18 cellular contexts compared by ENCODE assay signal in the genomic region with DNA sequence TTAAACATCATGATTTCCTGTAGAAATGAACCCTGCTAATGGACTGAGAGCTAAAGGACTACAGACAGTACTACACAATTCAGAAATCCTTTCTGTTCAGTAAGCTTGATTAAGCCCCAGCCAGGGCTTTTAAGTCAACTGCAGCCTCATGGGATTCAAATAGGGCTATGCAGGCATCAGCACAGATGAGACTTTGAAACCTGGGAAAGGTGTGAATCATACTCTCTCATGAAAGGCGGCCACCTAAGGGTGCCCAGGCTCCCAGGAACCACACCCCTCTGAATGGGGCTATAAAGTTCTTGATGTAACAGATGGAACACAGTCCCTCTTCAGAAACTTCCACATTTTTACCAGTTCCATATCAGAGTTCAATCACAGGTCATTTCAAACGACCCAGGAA. TPM values are rescaled to one million over a fixed set of nuclear protein-coding genes. Genes with fewer than 3 reads are reported as not detected.
A peak's percentile ranks its signal among the peaks of the same experiment; 100 is the strongest.
DNase-seq lines count a peak whose midpoint lies in the region; ATAC-seq and TF ChIP-seq lines count a peak whose summit lies in the region.
"Had no signal": no experiment of that assay in that cellular context is flagged by ENCODE, and none has a peak within 500 bp of the region (broad histone marks: within the 10 kb centered on the region; RNA-seq: fewer than 3 reads in every experiment).

No MANE protein-coding gene starts in this region.

- no peaks in the 10 kb centered on the region for H3K27me3 Mint-ChIP-seq in MCF 10A (ENCODE audit: insufficient read depth, unreplicated experiment)

- CTCF ChIA-PET in MCF 10A (lab: Yijun Ruan, JAX): interaction anchor here (0.6 to 6.4 kb wide), 5 partner anchors 73 to 970 kb away, joined by 3 to 154 read pairs (median 4); no protein-coding TSS in a partner anchor

- H3K4me2 ChIP-seq in trophoblast cell (ENCODE audit: low read length): no peak overlapping the region

- TF ChIP-seq CTCF in MCF 10A (IDR thresholded peaks at IDR 0.05; ENCODE audit: unreplicated experiment) (no peak), breast epithelium (IDR thresholded peaks at IDR 0.05) (no peak), spleen (IDR thresholded peaks at IDR 0.05 in 8 of 11, conservative IDR thresholded peaks at IDR 0.05 in 3 of 11) (no peak)

- no peak overlapping the region for H3K4me3 Mint-ChIP-seq in MCF 10A (ENCODE audit: unreplicated experiment)
- H3K4me3 Mint-ChIP-seq: natural killer cell, T-cell, WTC11 had no signal

- no peaks in the 10 kb centered on the region for H3K36me3 ChIP-seq in breast epithelium
- H3K36me3 ChIP-seq in esophagus (ENCODE audit: control insufficient read depth in 2 of 2, insufficient read depth in 2 of 2, low read length in 1 of 2): no peaks in the 10 kb centered on the region
- no peaks in the 10 kb centered on the region for H3K36me3 ChIP-seq in spleen
- no peaks in the 10 kb centered on the region for H3K36me3 ChIP-seq in trophoblast cell (ENCODE audit: control insufficient read depth in 1 of 2, insufficient read depth in 2 of 2, low read length in 2 of 2)
- H3K36me3 ChIP-seq: thoracic aorta had no signal

- no peak overlapping the region for H3K27ac Mint-ChIP-seq in MCF 10A (ENCODE audit: low read depth, unreplicated experiment)
- H3K27ac Mint-ChIP-seq: natural killer cell, T-cell, WTC11 had no signal

- H3K23ac ChIP-seq in trophoblast cell (ENCODE audit: low read length): no peak overlapping the region

- H4K12ac ChIP-seq in trophoblast cell (ENCODE audit: low read depth, low read length): no peak overlapping the region

- H3K79me1 ChIP-seq in trophoblast cell (ENCODE audit: low read length): no peaks in the 10 kb centered on the region

- POLR2A ChIA-PET in MCF 10A (lab: Yijun Ruan, JAX): interaction anchor here (0.7 to 1.6 kb wide), 2 partner anchors 32 to 136 kb away, joined by 3 read pairs; no protein-coding TSS in a partner anchor

- H3K4me1 Mint-ChIP-seq in MCF 10A (ENCODE audit: insufficient read depth, unreplicated experiment): peaks cover 39% of the 10 kb centered on the region
- H3K4me1 Mint-ChIP-seq: natural killer cell had no signal

- no peak overlapping the region for H2AFZ ChIP-seq in trophoblast cell (ENCODE audit: insufficient read depth, low read length, poor library complexity)

- 41 to 43% methylated on average over 2 of the region's 2 CpGs for WGBS in esophagus, 2 donors
- 41 to 58% (median 48%) methylated on average over 2 of the region's 2 CpGs for WGBS in spleen, 5 donors
- no CpG with 5 or more reads among the region's 2 CpGs for WGBS in trophoblast cell (ENCODE audit: extremely low coverage, insufficient coverage, insufficient read length)

- no peaks in the 10 kb centered on the region for H3K9me3 Mint-ChIP-seq in MCF 10A (ENCODE audit: unreplicated experiment)
- H3K9me3 Mint-ChIP-seq: natural killer cell, T-cell, WTC11 had no signal

- ATAC-seq in HG03097 (IDR thresholded peaks at IDR 0.05; ENCODE audit: low FRiP score, unreplicated experiment): no peak
- ATAC-seq: natural killer cell, T-cell had no signal

- H2BK5ac ChIP-seq in trophoblast cell (ENCODE audit: low read depth, low read length, poor library complexity): no peak overlapping the region

- H3K14ac ChIP-seq in trophoblast cell (ENCODE audit: low read length): no peak overlapping the region

- peaks cover 8% of the 10 kb centered on the region for H3K79me2 ChIP-seq in trophoblast cell (ENCODE audit: control insufficient read depth, insufficient read depth, low read length, poor library complexity)

- no TSS peak for BruUV-seq in MCF 10A (replicated peaks; lab: Mats Ljungman, UMichigan)

- H3K27ac ChIP-seq in breast epithelium (peak overlapping the region in 1 of 2 donors; percentile 16), esophagus (ENCODE audit: low read depth in 2 of 2, low read length in 1 of 2) (peak overlapping the region; percentile 31 to 35), spleen (peak overlapping the region in 6 of 8 donors; percentile 23 to 85 (median 76)), trophoblast cell (ENCODE audit: low read depth, low read length) (no peak overlapping the region)
- H3K27ac ChIP-seq: thoracic aorta had no signal

- peaks cover 2% of the 10 kb centered on the region for H3K36me3 Mint-ChIP-seq in MCF 10A (ENCODE audit: insufficient read depth, unreplicated experiment)
- H3K36me3 Mint-ChIP-seq: natural killer cell, T-cell, WTC11 had no signal

- H3K4me3 ChIP-seq in breast epithelium: no peak overlapping the region
- H3K4me3 ChIP-seq in esophagus (ENCODE audit: low read depth in 1 of 2, low read length in 2 of 2): peak overlapping the region in 1 of 2 donors; percentile 1
- H3K4me3 ChIP-seq in spleen: no peak overlapping the region
- H3K4me3 ChIP-seq in trophoblast cell (ENCODE audit: low read depth, low read length): no peak overlapping the region
- H3K4me3 ChIP-seq: dorsolateral prefrontal cortex, thoracic aorta had no signal

- no peak overlapping the region for H4K8ac ChIP-seq in trophoblast cell (ENCODE audit: low read depth, low read length)

- no peak for TF ChIP-seq POLR2A in breast epithelium (IDR thresholded peaks at IDR 0.05)
- TF ChIP-seq POLR2A in spleen (IDR thresholded peaks at IDR 0.05): no peak

- H2AK5ac ChIP-seq in trophoblast cell (ENCODE audit: low read length): no peak overlapping the region

- no peaks in the 10 kb centered on the region for H3K4me1 ChIP-seq in breast epithelium
- peaks cover 0 to 8% of the 10 kb centered on the region in 2 donors for H3K4me1 ChIP-seq in esophagus (ENCODE audit: control insufficient read depth in 2 of 2, insufficient read depth in 2 of 2, low read length in 1 of 2)
- peaks cover 0 to 92% (median 30%) of the 10 kb centered on the region in 6 donors for H3K4me1 ChIP-seq in spleen
- H3K4me1 ChIP-seq in trophoblast cell (ENCODE audit: control insufficient read depth in 1 of 2, insufficient read depth in 2 of 2, low read length in 2 of 2): peaks cover 2 to 10% of the 10 kb centered on the region in 2 experiments

- H2BK120ac ChIP-seq in trophoblast cell (ENCODE audit: insufficient read depth, low read length, poor library complexity): no peak overlapping the region

- DNase-seq in MCF 10A (ENCODE audit: unreplicated experiment) (peak; percentile 48), breast epithelium (ENCODE audit: low spot score in 2 of 2) (no peak), NCI-H2171 treated with DMSO at 0.1 percent for 48 hours (lab: John Stamatoyannopoulos, UW) (peak; percentile 68), spleen (no peak), trophoblast cell (no peak)
- no peak for DNase-seq in stimulated activated CD4-positive, alpha-beta T cell treated with anti-CD3 and anti-CD28 coated beads, Interleukin-1b, Interleukin-23, amount 100 ng/mL, for 48 hours
- DNase-seq: activated gamma-delta T cell treated with Interleukin-2 at 50 U/mL for 16 hours, anterior cingulate cortex, COR-L47, dorsolateral prefrontal cortex, HCEC 1CT, Kasumi-1, natural killer cell, T-cell had no signal

- no peak overlapping the region for H3K4ac ChIP-seq in trophoblast cell (ENCODE audit: low read depth, low read length)

- intact Hi-C loops in MCF 10A (cut with micrococcal nuclease) (loop anchor here (10.0 kb wide), 3 partner anchors 238 to 318 kb away; no protein-coding TSS in a partner anchor), breast epithelium (cut with DNase I; ENCODE audit: low total_unique reads) (no loop called here), spleen (cut with DNase I; ENCODE audit: low total_unique reads) (no loop called here)

- H4K91ac ChIP-seq in trophoblast cell (ENCODE audit: low read depth, low read length): no peak overlapping the region

- no peak overlapping the region for H3K9ac ChIP-seq in trophoblast cell (ENCODE audit: low read length)

- no peak overlapping the region for H2BK12ac ChIP-seq in trophoblast cell (ENCODE audit: low read length)

- H3K9me3 ChIP-seq in breast epithelium: no peaks in the 10 kb centered on the region
- H3K9me3 ChIP-seq in esophagus (ENCODE audit: control insufficient read depth in 2 of 2, insufficient read depth in 1 of 2, low read depth in 1 of 2, low read length in 1 of 2): no peaks in the 10 kb centered on the region
- H3K9me3 ChIP-seq in spleen: no peaks in the 10 kb centered on the region
- H3K9me3 ChIP-seq in trophoblast cell (ENCODE audit: insufficient read depth, low read depth, low read length): no peaks in the 10 kb centered on the region
- H3K9me3 ChIP-seq: thoracic aorta had no signal

- no peak overlapping the region for H3K18ac ChIP-seq in trophoblast cell (ENCODE audit: low read length)

- no peaks in the 10 kb centered on the region for H3K27me3 ChIP-seq in breast epithelium
- H3K27me3 ChIP-seq in esophagus (ENCODE audit: control insufficient read depth in 1 of 2, insufficient read depth in 2 of 2, low read length in 2 of 2): no peaks in the 10 kb centered on the region
- H3K27me3 ChIP-seq in spleen (replicated peaks in 1 of 7): peaks cover 0 to 9% (median 0%) of the 10 kb centered on the region in 7 donors
- H3K27me3 ChIP-seq in trophoblast cell (ENCODE audit: insufficient read depth, low read length): no peaks in the 10 kb centered on the region
- H3K27me3 ChIP-seq: dorsolateral prefrontal cortex had no signal

RNA-seq across cellular contexts. Expression of gene SIPA1L2, which starts 7.6 kb away (rescaled TPM):
- total RNA-seq in MCF 10A (2022) (15.2 and 18.3 TPM in 2 replicates), breast epithelium (10 to 100 TPM; 16.3 to 46.9 (median 35.9) TPM), spleen (10 to 100 TPM; 18.4 to 67.7 (median 34.6) TPM)
- polyA plus RNA-seq in esophagus (10 to 100 TPM; 11.2 to 16.5 TPM), spleen (1 to 10 TPM; 1.1 to 5.3 (median 2.3) TPM)
- 21.6 and 23.2 TPM in 2 replicates for polyA plus RNA-seq in trophoblast cell (2013)

Comparison
In these comparisons a context has a peak if more than half of its experiments do, and no peak if none do; other contexts are left out.
1. DNase-seq: peak in MCF 10A (single experiment) and NCI-H2171 treated with DMSO at 0.1 percent for 48 hours (single experiment); none in breast epithelium (0 of 2), spleen (single experiment), stimulated activated CD4-positive, alpha-beta T cell treated with anti-CD3 and anti-CD28 coated beads, Interleukin-1b, Interleukin-23, amount 100 ng/mL, for 48 hours (single experiment) and trophoblast cell (0 of 2).